In the genomic region with DNA sequence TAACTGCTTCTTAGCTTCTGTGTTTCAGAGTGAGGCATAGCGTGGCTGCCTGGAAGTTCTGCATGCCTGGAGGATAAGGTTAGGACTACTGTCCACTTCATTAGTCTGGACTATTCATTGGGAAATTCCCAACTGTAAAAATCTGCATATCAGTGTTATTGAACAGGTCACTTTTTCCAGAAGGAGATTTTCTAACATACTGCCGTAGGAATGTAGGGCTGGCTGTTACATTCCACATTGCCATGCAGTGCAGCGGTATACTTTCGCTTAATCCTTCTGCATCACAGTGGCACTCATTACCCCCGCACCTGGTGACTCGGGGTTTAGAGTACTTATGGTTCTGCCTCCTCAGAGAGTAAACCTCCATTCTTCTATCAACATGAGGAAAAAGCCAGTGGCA, we compare ENCODE assay signal across 34 cellular contexts.
DNase-seq lines count a peak whose midpoint lies in the region; ATAC-seq, FAIRE-seq and TF ChIP-seq lines count a peak whose summit lies in the region.
"Had no signal": no experiment of that assay in that cellular context is flagged by ENCODE, and none has a peak within 500 bp of the region (broad histone marks: within the 10 kb centered on the region; RNA-seq: fewer than 3 reads in every experiment).

No MANE protein-coding gene starts in this region.

- H2BK12ac ChIP-seq in H9 (ENCODE audit: insufficient read length, low read depth, low read length) (peak overlapping the region; percentile 51), neuronal stem cell (ENCODE audit: low read length) (no peak overlapping the region)

- no peak overlapping the region for H3K4me3 Mint-ChIP-seq in H9
- no peak overlapping the region for H3K4me3 Mint-ChIP-seq in activated naive CD4-positive, alpha-beta T cell treated with anti-CD3 and anti-CD28 coated beads for 36 hours
- H3K4me3 Mint-ChIP-seq: activated CD8-positive, alpha-beta memory T cell treated with anti-CD3 and anti-CD28 coated beads, Interleukin-2, amount 10 ng/mL, durations not matched to agents 7 days and 5 days; activated T-cell treated with anti-CD3 and anti-CD28 coated beads, Interleukin-2, amount 50 U/mL, for 4 hours; dendritic cell treated with granulocyte-macrophage colony-stimulating factor and Interleukin-4, amounts not matched to agents 40 ng/mL and 50 ng/mL, for 4 days; stimulated activated memory B cell treated with anti-CD40 and anti-IgM and Interleukin-4, amounts not matched to agents 10 μg/mL and 1 μg/mL and 100 μg/mL, for 72 hours; T-helper 1 cell treated with Interleukin-12 subunit alpha and Interleukin-12 subunit beta and Interleukin-4 antibody, amounts not matched to agents 30 μg/mL and 1 μg/mL, for 36 hours; type B pancreatic cell had no signal

- peaks cover 11 to 13% of the 10 kb centered on the region in 2 experiments; a peak in 4 of 5 replicates for H3K9me3 Mint-ChIP-seq in H9
- H3K9me3 Mint-ChIP-seq in activated naive CD4-positive, alpha-beta T cell treated with anti-CD3 and anti-CD28 coated beads for 36 hours: peaks cover 7% of the 10 kb centered on the region
- H3K9me3 Mint-ChIP-seq: activated T-cell treated with anti-CD3 and anti-CD28 coated beads, Interleukin-2, amount 50 U/mL, for 4 hours; type B pancreatic cell had no signal

- no peaks in the 10 kb centered on the region for H3K79me2 ChIP-seq in H9 (ENCODE audit: insufficient read depth, low read length)
- H3K79me2 ChIP-seq: parathyroid adenoma had no signal

- DNase-seq in H9: peak; percentile 41
- peak; percentile 42 for DNase-seq in RCC 7860 (ENCODE audit: low spot score)
- DNase-seq in iPS-NIHi11 (ENCODE audit: low spot score): peak; percentile 25
- DNase-seq in neuronal stem cell (ENCODE audit: low spot score): peak; percentile 5
- DNase-seq in activated naive CD4-positive, alpha-beta T cell treated with anti-CD3 and anti-CD28 coated beads for 36 hours: no peak
- DNase-seq in cerebellar nuclear complex (lab: John Stamatoyannopoulos, UW): no peak
- DNase-seq in NCI-H345 treated with DMSO at 0.1 percent for 48 hours (lab: John Stamatoyannopoulos, UW; ENCODE audit: unreplicated experiment): no peak
- DNase-seq: activated CD4-positive, CD25-positive, alpha-beta regulatory T cell; activated CD8-positive, alpha-beta memory T cell treated with anti-CD3 and anti-CD28 coated beads, Interleukin-2, amount 10 ng/mL, durations not matched to agents 7 days and 5 days; activated gamma-delta T cell; activated T-cell treated with anti-CD3 and anti-CD28 coated beads, Interleukin-2, amount 50 U/mL, for 4 hours; central memory CD4-positive, alpha-beta T cell; esophagus squamous epithelium; foreskin keratinocyte; heart left ventricle; left colon; mammary epithelial cell; NCI-H1092; NCI-H1694; NCI-H2171; NCI-H510A; NK-92 treated with Interleukin-12 subunit alpha and Interleukin-12 subunit beta, amount 100 ng/mL, for 24 hours; PC-9; SK-N-SH; substantia nigra had no signal

- H2AK5ac ChIP-seq in H9 (ENCODE audit: insufficient read length, low read length) (no peak overlapping the region), neuronal stem cell (ENCODE audit: low read depth, low read length) (no peak overlapping the region)

- no peak overlapping the region for H3K23ac ChIP-seq in H9 (ENCODE audit: insufficient read length, low read depth, low read length)
- no peak overlapping the region for H3K23ac ChIP-seq in neuronal stem cell (ENCODE audit: low read depth, low read length, poor library complexity)

- TF ChIP-seq CTCF in H9 (conservative IDR thresholded peaks at IDR 0.05): no peak

- H3K18ac ChIP-seq in H9 (ENCODE audit: insufficient read length, low read depth, low read length): no peak overlapping the region
- no peak overlapping the region for H3K18ac ChIP-seq in neuronal stem cell (ENCODE audit: low read length)

- no peaks in the 10 kb centered on the region for H3K36me3 ChIP-seq in neuronal stem cell (replicated peaks in 1 of 2; ENCODE audit: control insufficient read depth in 2 of 2, insufficient read depth in 2 of 2, low read length in 2 of 2)
- H3K36me3 ChIP-seq: esophagus squamous epithelium, heart left ventricle had no signal

- H3K23me2 ChIP-seq in H9 (ENCODE audit: insufficient read length, low read depth, low read length, poor library complexity, severe bottlenecking): no peaks in the 10 kb centered on the region

- no peak overlapping the region for H4K5ac ChIP-seq in H9 (ENCODE audit: insufficient read length, low read depth, low read length)

- no peak overlapping the region; the same call in 1 of the 2 replicates for H3K14ac ChIP-seq in H9 (ENCODE audit: insufficient read depth, low read length)
- H3K14ac ChIP-seq in neuronal stem cell (ENCODE audit: low read length): no peak overlapping the region

- FAIRE-seq in RCC 7860 (lab: Jason Lieb, UNC): no peak
- FAIRE-seq: endometrium had no signal

- H3K4me3 ChIP-seq in neuronal stem cell (ENCODE audit: low read length in 2 of 2): no peak overlapping the region
- H3K4me3 ChIP-seq: esophagus squamous epithelium, heart left ventricle, PC-9 had no signal

- no peak overlapping the region for H3K9ac ChIP-seq in H9 (ENCODE audit: extremely low read depth, insufficient read length, low read length)
- no peak overlapping the region for H3K9ac ChIP-seq in neuronal stem cell (ENCODE audit: low read depth, low read length, poor library complexity)
- H3K9ac ChIP-seq: parathyroid adenoma, SK-N-SH had no signal

- no peak overlapping the region for H3K27ac ChIP-seq in H9 (ENCODE audit: insufficient read length, low read depth, low read length)
- H3K27ac ChIP-seq in neuronal stem cell (replicated peaks; ENCODE audit: low read length): no peak overlapping the region
- H3K27ac ChIP-seq: esophagus squamous epithelium, foreskin keratinocyte, heart left ventricle, parathyroid adenoma, PC-9 had no signal

- H4K8ac ChIP-seq in H9 (replicated peaks; ENCODE audit: insufficient read length, low read depth, low read length) (no peak overlapping the region), neuronal stem cell (ENCODE audit: low read depth, low read length) (no peak overlapping the region)

- intact Hi-C loops in activated naive CD4-positive, alpha-beta T cell treated with anti-CD3 and anti-CD28 coated beads for 36 hours (cut with micrococcal nuclease): no loop called here

- H3K4me2 ChIP-seq in H9 (ENCODE audit: insufficient read depth, insufficient read length, low read length) (no peak overlapping the region), neuronal stem cell (ENCODE audit: insufficient read depth, low read length, poor library complexity, severe bottlenecking) (no peak overlapping the region)
- H3K4me2 ChIP-seq: PC-9, SK-N-SH had no signal

- no peaks in the 10 kb centered on the region; the same call in 1 of the 2 replicates for H3K27me3 Mint-ChIP-seq in H9 (ENCODE audit: low read depth)
- H3K27me3 Mint-ChIP-seq in activated naive CD4-positive, alpha-beta T cell treated with anti-CD3 and anti-CD28 coated beads for 36 hours (ENCODE audit: low read depth): no peaks in the 10 kb centered on the region
- H3K27me3 Mint-ChIP-seq: activated CD8-positive, alpha-beta memory T cell treated with anti-CD3 and anti-CD28 coated beads, Interleukin-2, amount 10 ng/mL, durations not matched to agents 7 days and 5 days; dendritic cell treated with granulocyte-macrophage colony-stimulating factor and Interleukin-4, amounts not matched to agents 40 ng/mL and 50 ng/mL, for 4 days; stimulated activated memory B cell treated with anti-CD40 and anti-IgM and Interleukin-4, amounts not matched to agents 10 μg/mL and 1 μg/mL and 100 μg/mL, for 72 hours; type B pancreatic cell had no signal

- H4K91ac ChIP-seq in H9 (ENCODE audit: insufficient read length, low read depth, low read length) (no peak overlapping the region), neuronal stem cell (ENCODE audit: low read depth, low read length, poor library complexity) (no peak overlapping the region)

- no CpG with 5 or more reads among the region's 6 CpGs for WGBS in H9 (ENCODE audit: extremely low coverage, insufficient read length, low lambda C conversion rate)
- no CpG with 5 or more reads among the region's 6 CpGs for WGBS in neuronal stem cell (ENCODE audit: extremely low coverage in 2 of 2, insufficient read length in 2 of 2, insufficient replicate concordance in 1 of 2), 2 donors

- H3K56ac ChIP-seq in H9 (ENCODE audit: insufficient read length, low read depth, low read length): no peak overlapping the region

- H3K79me1 ChIP-seq in H9 (ENCODE audit: insufficient read depth, low read depth, low read length, poor library complexity, severe bottlenecking) (no peaks in the 10 kb centered on the region), neuronal stem cell (ENCODE audit: low read depth, low read length) (no peaks in the 10 kb centered on the region)

- CTCF ChIA-PET in activated naive CD4-positive, alpha-beta T cell treated with anti-CD3 and anti-CD28 coated beads for 36 hours (lab: Charles Lee): no interaction called here

- no peak for ATAC-seq in activated CD4-positive, CD25-positive, alpha-beta regulatory T cell treated with anti-CD3 and anti-CD28 coated beads, Interleukin-2, amount 50 U/mL, for 24 hours
- ATAC-seq: activated CD8-positive, alpha-beta memory T cell treated with anti-CD3 and anti-CD28 coated beads, Interleukin-2, amount 10 ng/mL, durations not matched to agents 7 days and 5 days; activated T-cell treated with anti-CD3 and anti-CD28 coated beads, Interleukin-2, amount 50 U/mL, for 4 hours; foreskin keratinocyte; heart left ventricle; left colon; Right ventricle myocardium inferior; sciatic nerve; stimulated activated memory B cell treated with anti-CD40 and anti-IgM and Interleukin-4, amounts not matched to agents 10 μg/mL and 1 μg/mL and 100 μg/mL, for 72 hours had no signal

- H3K4ac ChIP-seq in H9 (ENCODE audit: low read depth, low read length) (no peak overlapping the region), neuronal stem cell (ENCODE audit: low read length) (no peak overlapping the region)

- H2BK5ac ChIP-seq in H9 (ENCODE audit: insufficient read length, low read length) (no peak overlapping the region), neuronal stem cell (ENCODE audit: low read length) (no peak overlapping the region)

- no peaks in the 10 kb centered on the region for H3K27me3 ChIP-seq in H9 (ENCODE audit: insufficient read depth, low read length)
- no peaks in the 10 kb centered on the region for H3K27me3 ChIP-seq in neuronal stem cell (ENCODE audit: control insufficient read depth in 3 of 3, insufficient read depth in 3 of 3, low read depth in 1 of 3, low read length in 3 of 3)
- H3K27me3 ChIP-seq: esophagus squamous epithelium, foreskin keratinocyte, heart left ventricle had no signal

- no peak overlapping the region for H3T11ph ChIP-seq in H9 (ENCODE audit: low read length)

- no peak overlapping the region for H2BK15ac ChIP-seq in H9 (ENCODE audit: low read depth, low read length)
- H2BK15ac ChIP-seq in neuronal stem cell (ENCODE audit: low read length): no peak overlapping the region

- H2AFZ ChIP-seq in H9 (ENCODE audit: low read length) (no peak overlapping the region), neuronal stem cell (ENCODE audit: low read length) (no peak overlapping the region)
- H2AFZ ChIP-seq: parathyroid adenoma, PC-9 had no signal

- no peaks in the 10 kb centered on the region for H3K9me3 ChIP-seq in H9 (ENCODE audit: control insufficient read depth, low read depth, low read length)
- no peaks in the 10 kb centered on the region for H3K9me3 ChIP-seq in neuronal stem cell (replicated peaks in 1 of 2; ENCODE audit: control insufficient read depth in 2 of 2, insufficient read depth in 1 of 2, low read depth in 1 of 2, low read length in 2 of 2)
- H3K9me3 ChIP-seq: esophagus squamous epithelium, SK-N-SH had no signal

- no peak overlapping the region for H2BK20ac ChIP-seq in H9 (ENCODE audit: low read depth, low read length, poor library complexity, severe bottlenecking)

- H3K4me1 Mint-ChIP-seq in H9: peaks cover 16 to 17% of the 10 kb centered on the region in 2 experiments
- H3K4me1 Mint-ChIP-seq in activated naive CD4-positive, alpha-beta T cell treated with anti-CD3 and anti-CD28 coated beads for 36 hours (ENCODE audit: low read depth): no peaks in the 10 kb centered on the region
- H3K4me1 Mint-ChIP-seq: activated CD8-positive, alpha-beta memory T cell treated with anti-CD3 and anti-CD28 coated beads, Interleukin-2, amount 10 ng/mL, durations not matched to agents 7 days and 5 days; stimulated activated memory B cell treated with anti-CD40 and anti-IgM and Interleukin-4, amounts not matched to agents 10 μg/mL and 1 μg/mL and 100 μg/mL, for 72 hours had no signal

- H3K4me1 ChIP-seq in H9 (ENCODE audit: insufficient read depth, low read length): peaks cover 4% of the 10 kb centered on the region; the same call in 1 of the 2 replicates
- H3K4me1 ChIP-seq in neuronal stem cell (ENCODE audit: control insufficient read depth in 2 of 2, insufficient read depth in 1 of 2, low read depth in 1 of 2, low read length in 2 of 2): no peaks in the 10 kb centered on the region
- H3K4me1 ChIP-seq: esophagus squamous epithelium, foreskin keratinocyte, heart left ventricle, parathyroid adenoma had no signal

- H3K27ac Mint-ChIP-seq in H9: peak overlapping the region; percentile 82 to 93 (median 93); a peak in 5 of 7 replicates
- no peak overlapping the region for H3K27ac Mint-ChIP-seq in activated naive CD4-positive, alpha-beta T cell treated with anti-CD3 and anti-CD28 coated beads for 36 hours
- H3K27ac Mint-ChIP-seq: activated CD8-positive, alpha-beta memory T cell treated with anti-CD3 and anti-CD28 coated beads, Interleukin-2, amount 10 ng/mL, durations not matched to agents 7 days and 5 days; dendritic cell treated with granulocyte-macrophage colony-stimulating factor and Interleukin-4, amounts not matched to agents 40 ng/mL and 50 ng/mL, for 4 days; stimulated activated memory B cell treated with anti-CD40 and anti-IgM and Interleukin-4, amounts not matched to agents 10 μg/mL and 1 μg/mL and 100 μg/mL, for 72 hours; T-helper 1 cell treated with Interleukin-12 subunit alpha and Interleukin-12 subunit beta and Interleukin-4 antibody, amounts not matched to agents 30 μg/mL and 1 μg/mL, for 36 hours; type B pancreatic cell had no signal

- peaks cover 15 to 29% (median 29%) of the 10 kb centered on the region in 3 experiments for H3K36me3 Mint-ChIP-seq in H9 (ENCODE audit: insufficient read depth in 1 of 3, low read depth in 3 of 3)
- no peaks in the 10 kb centered on the region for H3K36me3 Mint-ChIP-seq in activated naive CD4-positive, alpha-beta T cell treated with anti-CD3 and anti-CD28 coated beads for 36 hours (ENCODE audit: low read depth)
- H3K36me3 Mint-ChIP-seq: activated CD8-positive, alpha-beta memory T cell treated with anti-CD3 and anti-CD28 coated beads, Interleukin-2, amount 10 ng/mL, durations not matched to agents 7 days and 5 days; stimulated activated memory B cell treated with anti-CD40 and anti-IgM and Interleukin-4, amounts not matched to agents 10 μg/mL and 1 μg/mL and 100 μg/mL, for 72 hours; type B pancreatic cell had no signal

- H4K20me1 ChIP-seq in H9 (ENCODE audit: control insufficient read depth, insufficient read depth, insufficient read length): no peaks in the 10 kb centered on the region

- H2BK120ac ChIP-seq in H9 (ENCODE audit: low read depth, low read length, poor library complexity, severe bottlenecking): no peak overlapping the region
- no peak overlapping the region for H2BK120ac ChIP-seq in neuronal stem cell (ENCODE audit: low read depth, low read length)

Comparison
In these comparisons a context has a peak if more than half of its experiments do, and no peak if none do; other contexts are left out.
1. DNase-seq: peak in H9 (single experiment), RCC 7860 (single experiment), iPS-NIHi11 (single experiment) and neuronal stem cell (single experiment); none in activated naive CD4-positive, alpha-beta T cell treated with anti-CD3 and anti-CD28 coated beads for 36 hours (single experiment), cerebellar nuclear complex (0 of 2) and NCI-H345 treated with DMSO at 0.1 percent for 48 hours (single experiment).